Comparison of ENCODE assay signal across 10 cellular contexts in genomic region chr7:44618754-44619153, GRCh38. TPM values are rescaled to one million over a fixed set of nuclear protein-coding genes. Genes with fewer than 3 reads are reported as not detected.
DNase-seq lines count a peak whose midpoint lies in the region; ATAC-seq, FAIRE-seq and TF ChIP-seq lines count a peak whose summit lies in the region.
"Had no signal": no experiment of that assay in that cellular context is flagged by ENCODE, and none has a peak within 500 bp of the region (broad histone marks: within the 10 kb centered on the region; RNA-seq: fewer than 3 reads in every experiment).

No MANE protein-coding gene starts in this region.

- peaks cover 33 to 79% of the 10 kb centered on the region in 2 donors for H3K4me1 ChIP-seq in naive thymus-derived CD4-positive, alpha-beta T cell (ENCODE audit: control insufficient read depth in 2 of 2, insufficient read depth in 2 of 2, low read length in 2 of 2)
- H3K4me1 ChIP-seq in osteoblast (ENCODE audit: insufficient read depth, low read length) = peaks cover 34% of the 10 kb centered on the region

- no peak for FAIRE-seq in bronchial epithelial cell (lab: Jason Lieb, UNC)

- no peak overlapping the region for H3K4me2 ChIP-seq in osteoblast (ENCODE audit: insufficient read depth, low read length)

- H3K27ac ChIP-seq in naive thymus-derived CD4-positive, alpha-beta T cell (ENCODE audit: low read depth, low read length) = no peak overlapping the region
- H3K27ac ChIP-seq in osteoblast (ENCODE audit: low read depth, low read length) = no peak overlapping the region
- H3K27ac ChIP-seq in dorsolateral prefrontal cortex = no peak overlapping the region
- H3K27ac ChIP-seq: sigmoid colon had no signal

- peaks cover 8% of the 10 kb centered on the region for H4K20me1 ChIP-seq in osteoblast (ENCODE audit: insufficient read depth, low read length)

- H2AFZ ChIP-seq in osteoblast (ENCODE audit: low read length) = no peak overlapping the region

- peaks cover 58 to 64% (median 58%) of the 10 kb centered on the region in 3 donors for H3K4me1 Mint-ChIP-seq in IgD-negative memory B cell
- H3K4me1 Mint-ChIP-seq in naive thymus-derived CD4-positive, alpha-beta T cell = peaks cover 46 to 89% (median 86%) of the 10 kb centered on the region in 7 donors

- peak; percentile 39 for ATAC-seq in naive thymus-derived CD4-positive, alpha-beta T cell
- no peak for ATAC-seq in GM18870 (IDR thresholded peaks at IDR 0.05; ENCODE audit: unreplicated experiment)

- TF ChIP-seq CTCF in bronchial epithelial cell (IDR thresholded peaks at IDR 0.05; ENCODE audit: insufficient read depth, low read length, severe bottlenecking) (no peak), osteoblast (IDR thresholded peaks at IDR 0.05; ENCODE audit: extremely low read depth, low read depth, low read length) (no peak), dorsolateral prefrontal cortex (IDR thresholded peaks at IDR 0.05 in 54 of 56, conservative IDR thresholded peaks at IDR 0.05 in 2 of 56; ENCODE audit: low read depth in 1 of 56, partially characterized antibody in 56 of 56) (no peak)

- H3K36me3 ChIP-seq in bronchial epithelial cell (ENCODE audit: control insufficient read depth, insufficient read depth, low read length) (peaks cover 1% of the 10 kb centered on the region), osteoblast (ENCODE audit: insufficient read depth, low read length) (peaks cover 2% of the 10 kb centered on the region)
- H3K36me3 ChIP-seq in naive thymus-derived CD4-positive, alpha-beta T cell (ENCODE audit: control insufficient read depth in 2 of 3, insufficient read depth in 3 of 3, low read length in 3 of 3) = peaks cover 0 to 3% (median 0%) of the 10 kb centered on the region in 3 experiments
- H3K36me3 ChIP-seq: sigmoid colon had no signal

- H3K79me2 ChIP-seq in osteoblast (ENCODE audit: insufficient read depth, low read length) = peaks cover 94% of the 10 kb centered on the region

- CTCF ChIA-PET in naive thymus-derived CD4-positive, alpha-beta T cell (lab: Charles Lee) = no interaction called here

- H3K9me3 Mint-ChIP-seq in IgD-negative memory B cell = no peaks in the 10 kb centered on the region
- H3K9me3 Mint-ChIP-seq in naive thymus-derived CD4-positive, alpha-beta T cell = no peaks in the 10 kb centered on the region

- peaks cover 4% of the 10 kb centered on the region for H3K36me3 Mint-ChIP-seq in IgD-negative memory B cell
- H3K36me3 Mint-ChIP-seq in naive thymus-derived CD4-positive, alpha-beta T cell = peaks cover 0 to 21% (median 10%) of the 10 kb centered on the region in 5 donors

- peak; percentile 71 for DNase-seq in ELF-1 (ENCODE audit: low read depth, low spot score)
- peak; percentile 89 for DNase-seq in bronchial epithelial cell (ENCODE audit: low read depth)
- DNase-seq in naive thymus-derived CD4-positive, alpha-beta T cell = peak in 1 of 9 donors; percentile 33
- DNase-seq in osteoblast (ENCODE audit: insufficient read length, low spot score, missing footprints) = no peak
- no peak for DNase-seq in dorsolateral prefrontal cortex
- no peak for DNase-seq in NOMO-1 treated with DMSO at 0.1 percent for 48 hours (lab: John Stamatoyannopoulos, UW; ENCODE audit: unreplicated experiment)
- DNase-seq: NCI-H524 treated with DMSO at 0.1 percent for 48 hours, sigmoid colon had no signal

- peak overlapping the region in 2 of 4 donors; percentile 24 to 53 for H3K4me3 Mint-ChIP-seq in IgD-negative memory B cell
- peak overlapping the region in 3 of 10 donors; percentile 22 to 34 (median 24) for H3K4me3 Mint-ChIP-seq in naive thymus-derived CD4-positive, alpha-beta T cell

- intact Hi-C loops in naive thymus-derived CD4-positive, alpha-beta T cell (cut with micrococcal nuclease) = no loop called here
- intact Hi-C loops in dorsolateral prefrontal cortex (cut with DNase I) = no loop called here

- POLR2A ChIA-PET in naive thymus-derived CD4-positive, alpha-beta T cell (lab: Charles Lee) = interaction anchor here (0.6 kb wide), 1 partner anchor 24 kb away, joined by 3 read pairs; no protein-coding TSS in a partner anchor

- H3K9me3 ChIP-seq in naive thymus-derived CD4-positive, alpha-beta T cell (ENCODE audit: control insufficient read depth in 2 of 3, low read length in 3 of 3) = no peaks in the 10 kb centered on the region
- no peaks in the 10 kb centered on the region for H3K9me3 ChIP-seq in osteoblast (ENCODE audit: low read depth, low read length)
- H3K9me3 ChIP-seq: sigmoid colon had no signal

- peaks cover 3% of the 10 kb centered on the region for H3K27me3 Mint-ChIP-seq in IgD-negative memory B cell
- no peaks in the 10 kb centered on the region for H3K27me3 Mint-ChIP-seq in naive thymus-derived CD4-positive, alpha-beta T cell

- H3K27ac Mint-ChIP-seq in IgD-negative memory B cell = peak overlapping the region in 2 of 3 donors; percentile 42 to 49
- H3K27ac Mint-ChIP-seq in naive thymus-derived CD4-positive, alpha-beta T cell = peak overlapping the region in 4 of 9 donors; percentile 32 to 67 (median 41)

- no peaks in the 10 kb centered on the region for H3K27me3 ChIP-seq in bronchial epithelial cell (ENCODE audit: control insufficient read depth, insufficient read depth, low read length)
- no peaks in the 10 kb centered on the region for H3K27me3 ChIP-seq in naive thymus-derived CD4-positive, alpha-beta T cell (ENCODE audit: control insufficient read depth in 2 of 2, insufficient read depth in 2 of 2, low read length in 2 of 2)
- no peaks in the 10 kb centered on the region for H3K27me3 ChIP-seq in osteoblast (ENCODE audit: insufficient read depth, low read length)
- no peaks in the 10 kb centered on the region for H3K27me3 ChIP-seq in dorsolateral prefrontal cortex
- H3K27me3 ChIP-seq: sigmoid colon had no signal

- H3K4me3 ChIP-seq in bronchial epithelial cell (ENCODE audit: low read depth, low read length) = no peak overlapping the region
- no peak overlapping the region for H3K4me3 ChIP-seq in naive thymus-derived CD4-positive, alpha-beta T cell (ENCODE audit: low read length)
- H3K4me3 ChIP-seq in osteoblast (ENCODE audit: insufficient read depth, low read length) = no peak overlapping the region
- H3K4me3 ChIP-seq in dorsolateral prefrontal cortex = no peak overlapping the region
- H3K4me3 ChIP-seq: sigmoid colon had no signal

RNA-seq across cellular contexts. Expression of gene OGDH, which starts 12.3 kb away (rescaled TPM):
- 26.6 TPM for polyA plus RNA-seq in IgD-negative memory B cell
- 45.0 and 78.7 TPM in 2 replicates for total RNA-seq in bronchial epithelial cell
- total RNA-seq in naive thymus-derived CD4-positive, alpha-beta T cell = 100 to 1,000 TPM in 1 of 5 experiments, 10 to 100 TPM in 4; 43.1 to 122 (median 66.3) TPM
- polyA plus RNA-seq in naive thymus-derived CD4-positive, alpha-beta T cell = 10 to 100 TPM; 20.3 to 25.0 TPM
- total RNA-seq in osteoblast = 59.2 and 64.4 TPM in 2 replicates
- total RNA-seq in dorsolateral prefrontal cortex = 100 to 1,000 TPM in 116 of 120 experiments, 10 to 100 TPM in 4; 86.3 to 153 (median 120) TPM

RNA-seq across cellular contexts. Expression of gene TMED4, which starts 36.7 kb away (rescaled TPM):
- polyA plus RNA-seq in IgD-negative memory B cell = 59.9 TPM
- total RNA-seq in bronchial epithelial cell = 119 and 203 TPM in 2 replicates
- total RNA-seq in naive thymus-derived CD4-positive, alpha-beta T cell = 10 to 100 TPM; 70.0 to 98.5 (median 95.3) TPM
- polyA plus RNA-seq in naive thymus-derived CD4-positive, alpha-beta T cell = 10 to 100 TPM; 61.6 to 93.7 TPM
- total RNA-seq in osteoblast = 84.3 and 90.1 TPM in 2 replicates
- 10 to 100 TPM; 53.4 to 91.7 (median 69.9) TPM for total RNA-seq in dorsolateral prefrontal cortex

RNA-seq across cellular contexts. Expression of gene DDX56, which starts 45.0 kb away (rescaled TPM):
- polyA plus RNA-seq in IgD-negative memory B cell = 52.0 TPM
- total RNA-seq in bronchial epithelial cell (56.2 and 65.0 TPM in 2 replicates), osteoblast (34.7 and 38.9 TPM in 2 replicates), dorsolateral prefrontal cortex (10 to 100 TPM; 38.1 to 83.2 (median 61.5) TPM)
- total RNA-seq in naive thymus-derived CD4-positive, alpha-beta T cell = 100 to 1,000 TPM in 2 of 5 experiments, 10 to 100 TPM in 3; 82.8 to 124 (median 100.0) TPM
- 10 to 100 TPM; 43.6 to 65.1 TPM for polyA plus RNA-seq in naive thymus-derived CD4-positive, alpha-beta T cell

Comparison
In these comparisons a context has a peak if more than half of its experiments do, and no peak if none do; other contexts are left out.
1. DNase-seq: peak in ELF-1 (single experiment) and bronchial epithelial cell (single experiment); none in osteoblast (single experiment), dorsolateral prefrontal cortex (0 of 10) and NOMO-1 treated with DMSO at 0.1 percent for 48 hours (single experiment).